ENCODE assay signal across 9 cellular contexts in genomic region chr6:146357578-146358340, GRCh38.
DNase-seq lines count a peak whose midpoint lies in the region; ATAC-seq and TF ChIP-seq lines count a peak whose summit lies in the region.
"Had no signal": no experiment of that assay in that cellular context is flagged by ENCODE, and none has a peak within 500 bp of the region (broad histone marks: within the 10 kb centered on the region; RNA-seq: fewer than 3 reads in every experiment).

No MANE protein-coding gene starts in this region.

- H3K4me3 Mint-ChIP-seq in mesothelial cell of epicardium = no peak overlapping the region

- DNase-seq in activated CD4-positive, alpha-beta T cell treated with anti-CD3 and anti-CD28 coated beads for 48 hours = peak; percentile 8
- no peak for DNase-seq in activated CD4-positive, alpha-beta T cell treated with anti-CD3 and anti-CD28 coated beads for 4 hours
- DNase-seq in RPMI8226 = peak; percentile 18
- peak; percentile 84 to 85 for DNase-seq in foreskin keratinocyte
- DNase-seq in NCI-H2107 treated with DMSO at 0.1 percent for 48 hours (lab: John Stamatoyannopoulos, UW; ENCODE audit: unreplicated experiment) = no peak
- DNase-seq in cerebellum (ENCODE audit: low spot score) = no peak
- no peak for DNase-seq in mesothelial cell of epicardium (ENCODE audit: low spot score in 2 of 2, unreplicated experiment in 2 of 2)

- peaks cover 12% of the 10 kb centered on the region for H3K4me1 ChIP-seq in foreskin keratinocyte

- H3K27me3 Mint-ChIP-seq in mesothelial cell of epicardium (ENCODE audit: low read depth) = no peaks in the 10 kb centered on the region

- H3K4me1 Mint-ChIP-seq in mesothelial cell of epicardium = peaks cover 1% of the 10 kb centered on the region

- H3K36me3 Mint-ChIP-seq in mesothelial cell of epicardium = no peaks in the 10 kb centered on the region

- no peaks in the 10 kb centered on the region for H3K27me3 ChIP-seq in foreskin keratinocyte

- H3K9me3 Mint-ChIP-seq in mesothelial cell of epicardium = no peaks in the 10 kb centered on the region

- ATAC-seq in HG02973 (IDR thresholded peaks at IDR 0.05; ENCODE audit: unreplicated experiment) (peak; percentile 73), foreskin keratinocyte (peak; percentile 75)

- no peak overlapping the region for H3K27ac Mint-ChIP-seq in mesothelial cell of epicardium

- H3K27ac ChIP-seq in foreskin keratinocyte = peak overlapping the region; percentile 39
- H3K27ac ChIP-seq: C4-2B had no signal

- TF ChIP-seq CTCF in foreskin keratinocyte (conservative IDR thresholded peaks at IDR 0.05) (no peak), mesothelial cell of epicardium (IDR thresholded peaks at IDR 0.05; ENCODE audit: unreplicated experiment) (no peak)

Comparison
In these comparisons a context has a peak if more than half of its experiments do, and no peak if none do; other contexts are left out.
1. DNase-seq: peak in activated CD4-positive, alpha-beta T cell treated with anti-CD3 and anti-CD28 coated beads for 48 hours (single experiment), RPMI8226 (single experiment) and foreskin keratinocyte (2 of 2); none in activated CD4-positive, alpha-beta T cell treated with anti-CD3 and anti-CD28 coated beads for 4 hours (0 of 2), NCI-H2107 treated with DMSO at 0.1 percent for 48 hours (single experiment), cerebellum (single experiment) and mesothelial cell of epicardium (0 of 2).